Comparison of ENCODE assay signal across 8 cellular contexts in genomic region chr14:35814371-35815005, GRCh38. TPM values are rescaled to one million over a fixed set of nuclear protein-coding genes. Genes with fewer than 3 reads are reported as not detected.
DNase-seq lines count a peak whose midpoint lies in the region; ATAC-seq, FAIRE-seq and TF ChIP-seq lines count a peak whose summit lies in the region.

No MANE protein-coding gene starts in this region.

- FAIRE-seq in frontal cortex (lab: Jason Lieb, UNC): no peak

- ATAC-seq in GM21786 (IDR thresholded peaks at IDR 0.05; ENCODE audit: unreplicated experiment): peak; percentile 79

- no peak overlapping the region for H3K4me3 ChIP-seq in astrocyte of the spinal cord (ENCODE audit: low read depth, low read length)

- in situ Hi-C loops in astrocyte of the spinal cord (cut with HindIII; ENCODE audit: low sequenced_read_pairs): no loop called here

- DNase-seq in EL (peak; percentile 60), NCI-H1105 treated with DMSO at 0.1 percent for 48 hours (lab: John Stamatoyannopoulos, UW) (peak; percentile 48), T-helper 9 cell (peak; percentile 85), astrocyte of the spinal cord (ENCODE audit: low read depth, low spot score) (peak; percentile 49), kidney tubule cell (ENCODE audit: low spot score) (peak; percentile 65), frontal cortex (ENCODE audit: low spot score in 2 of 2) (no peak)
- peak; percentile 78 for DNase-seq in stimulated activated CD8-positive, alpha-beta memory T cell treated with anti-CD3 and anti-CD28 coated beads, Interleukin-12 subunit alpha, Interleukin-12 subunit beta, amount 100 ng/mL, for 1 hour (ENCODE audit: low read depth)

- TF ChIP-seq CTCF in astrocyte of the spinal cord (IDR thresholded peaks at IDR 0.05; ENCODE audit: low read depth, low read length): peak; percentile 84

RNA-seq across cellular contexts. Expression of gene RALGAPA1, which starts 5.4 kb away (rescaled TPM):
- total RNA-seq in frontal cortex: 150 TPM

RNA-seq across cellular contexts. Expression of gene BRMS1L, which starts 11.7 kb away (rescaled TPM):
- 17.9 TPM for total RNA-seq in frontal cortex

Comparison
In these comparisons a context has a peak if more than half of its experiments do, and no peak if none do; other contexts are left out.
1. DNase-seq: peak in EL (single experiment), NCI-H1105 treated with DMSO at 0.1 percent for 48 hours (single experiment), T-helper 9 cell (single experiment), astrocyte of the spinal cord (single experiment), kidney tubule cell (single experiment) and stimulated activated CD8-positive, alpha-beta memory T cell treated with anti-CD3 and anti-CD28 coated beads, Interleukin-12 subunit alpha, Interleukin-12 subunit beta, amount 100 ng/mL, for 1 hour (single experiment); none in frontal cortex (0 of 2).